In genomic region chr1:78006491-78006890, GRCh38 we compare ENCODE assay signal across 2 cellular contexts.
TF ChIP-seq lines count a peak whose summit lies in the region.

No MANE protein-coding gene starts in this region.

TF ChIP-seq in HepG2, 621 proteins besides CTCF, POLR2A, EP300 and RAD21:
- no peak for TF ChIP-seq STAT6 (CRISPR knock-in tag; IDR thresholded peaks at IDR 0.05; ENCODE audit: borderline replicate concordance)
- TF ChIP-seq FOXA3 (CRISPR knock-in tag; IDR thresholded peaks at IDR 0.05): peak; percentile 69
- no peak for TF ChIP-seq NFATC3 (CRISPR knock-in tag; IDR thresholded peaks at IDR 0.05)
- TF ChIP-seq PCBP1 (IDR thresholded peaks at IDR 0.05; ENCODE audit: borderline replicate concordance, low read depth, low read length): no peak
- no peak for TF ChIP-seq BRD4 (CRISPR knock-in tag; IDR thresholded peaks at IDR 0.05)
- TF ChIP-seq BHLHE40 (IDR thresholded peaks at IDR 0.05; ENCODE audit: low read length): no peak
- TF ChIP-seq NFE2L1 (CRISPR knock-in tag; IDR thresholded peaks at IDR 0.05; ENCODE audit: borderline replicate concordance): no peak
- no peak for TF ChIP-seq ZBTB25 (CRISPR knock-in tag; IDR thresholded peaks at IDR 0.05)
- no peak for TF ChIP-seq ZNF264 (CRISPR knock-in tag; IDR thresholded peaks at IDR 0.05)
- no peak for TF ChIP-seq STAT5B (CRISPR knock-in tag; IDR thresholded peaks at IDR 0.05)
- no peak for TF ChIP-seq ZNF577 (CRISPR knock-in tag; IDR thresholded peaks at IDR 0.05; ENCODE audit: borderline replicate concordance, low read depth)
- no peak for TF ChIP-seq FOXA1 (IDR thresholded peaks at IDR 0.05)
- peak; percentile 68 for TF ChIP-seq FOXA1 (CRISPR knock-in tag; IDR thresholded peaks at IDR 0.05)
- TF ChIP-seq PHF5A (CRISPR knock-in tag; IDR thresholded peaks at IDR 0.05; ENCODE audit: low read depth, unreplicated experiment): no peak
TF ChIP-seq in HepG2: peak in this region for 2.

TF ChIP-seq in GM12891, 5 proteins besides CTCF, POLR2A, EP300 and RAD21:
- TF ChIP-seq SPI1 (IDR thresholded peaks at IDR 0.05; ENCODE audit: low read depth, low read length): no peak
- TF ChIP-seq POU2F2 (IDR thresholded peaks at IDR 0.05; ENCODE audit: low read depth, low read length): no peak
- TF ChIP-seq TAF1 (IDR thresholded peaks at IDR 0.05; ENCODE audit: low read depth, low read length): no peak
- no peak for TF ChIP-seq POLR2AphosphoS5 (IDR thresholded peaks at IDR 0.05; ENCODE audit: low read depth, low read length)
- TF ChIP-seq PAX5 (IDR thresholded peaks at IDR 0.05; ENCODE audit: insufficient read depth, low read length, severe bottlenecking): no peak
